Comparison of ENCODE assay signal across 33 cellular contexts in genomic region chr2:23460983-23461382, GRCh38.
"Had no signal": no experiment of that assay in that cellular context is flagged by ENCODE, and none has a peak within 500 bp of the region (broad histone marks: within the 10 kb centered on the region; RNA-seq: fewer than 3 reads in every experiment).

No MANE protein-coding gene starts in this region.

- DNase-seq: activated B cell treated with CpG ODN at 0.5 μM for 24 hours; activated CD4-positive, alpha-beta memory T cell treated with anti-CD3 and anti-CD28 coated beads for 36 hours; activated CD4-positive, alpha-beta T cell treated with anti-CD3 and anti-CD28 coated beads for 4 hours; activated CD4-positive, alpha-beta T cell treated with anti-CD3 and anti-CD28 coated beads, Interleukin-2, amount 10 ng/mL, durations not matched to agents 24 days and 14 days; activated CD4-positive, alpha-beta T cell treated with anti-CD3 and anti-CD28 coated beads, Interleukin-2, amount 50 U/mL, for 1 hour; activated CD4-positive, alpha-beta T cell treated with anti-CD3 and anti-CD28 coated beads, Interleukin-2, amount 50 U/mL, for 4 hours; activated CD4-positive, CD25-positive, alpha-beta regulatory T cell treated with anti-CD3 and anti-CD28 coated beads, Interleukin-2, amount 50 U/mL, for 72 hours; activated CD8-positive, alpha-beta memory T cell treated with anti-CD3 and anti-CD28 coated beads, Interleukin-2, amount 50 U/mL, for 4 hours; activated CD8-positive, alpha-beta T cell treated with anti-CD3 and anti-CD28 coated beads for 36 hours; activated effector memory CD4-positive, alpha-beta T cell treated with anti-CD3 and anti-CD28 coated beads, Interleukin-2, amount 50 U/mL, for 16 hours; activated gamma-delta T cell treated with Interleukin-2 at 50 U/mL for 16 hours; activated naive CD4-positive, alpha-beta T cell; activated naive CD4-positive, alpha-beta T cell treated with anti-CD3 and anti-CD28 coated beads for 36 hours; activated naive CD4-positive, alpha-beta T cell treated with anti-CD3 and anti-CD28 coated beads, Interleukin-2, amount 50 U/mL, for 16 hours; activated naive CD8-positive, alpha-beta T cell treated with anti-CD3 and anti-CD28 coated beads for 36 hours; activated T-cell treated with anti-CD3 and anti-CD28 coated beads for 4 hours; activated T-cell treated with anti-CD3 and anti-CD28 coated beads, Interleukin-2, amount 50 U/mL, for 1 hour; activated T-cell treated with anti-CD3 and anti-CD28 coated beads, Interleukin-2, amount 50 U/mL, for 4 hours; activated T-cell treated with anti-CD3 and anti-CD28 coated beads, Interleukin-2, amount 50 U/mL, for 72 hours; amniotic stem cell; aorta; body of pancreas; central memory CD4-positive, alpha-beta T cell; T-helper 2 cell; T-helper 9 cell had no signal

- ATAC-seq: activated naive CD4-positive, alpha-beta T cell treated with anti-CD3 and anti-CD28 coated beads, Interleukin-2, amount 50 U/mL, for 72 hours; activated T-cell treated with anti-CD3 and anti-CD28 coated beads, Interleukin-2, amount 50 U/mL, for 4 hours; activated T-cell treated with anti-CD3 and anti-CD28 coated beads, Interleukin-2, amount 50 U/mL, for 72 hours; activated T-helper 17 cell treated with anti-CD3 and anti-CD28 coated beads, Interleukin-2, amount 50 U/mL, for 72 hours; body of pancreas had no signal

- H3K36me3 ChIP-seq: adrenal gland, brain microvascular endothelial cell, breast epithelium had no signal

- H3K4me3 ChIP-seq: adrenal gland, body of pancreas, breast epithelium had no signal

- H3K27ac ChIP-seq: adrenal gland, body of pancreas, brain microvascular endothelial cell, breast epithelium, VCaP had no signal

- H3K9me3 ChIP-seq: adrenal gland, body of pancreas, breast epithelium had no signal

- FAIRE-seq: astrocyte, TTC549 had no signal
